Comparison of ENCODE assay signal across 1 cellular context in the genomic region with DNA sequence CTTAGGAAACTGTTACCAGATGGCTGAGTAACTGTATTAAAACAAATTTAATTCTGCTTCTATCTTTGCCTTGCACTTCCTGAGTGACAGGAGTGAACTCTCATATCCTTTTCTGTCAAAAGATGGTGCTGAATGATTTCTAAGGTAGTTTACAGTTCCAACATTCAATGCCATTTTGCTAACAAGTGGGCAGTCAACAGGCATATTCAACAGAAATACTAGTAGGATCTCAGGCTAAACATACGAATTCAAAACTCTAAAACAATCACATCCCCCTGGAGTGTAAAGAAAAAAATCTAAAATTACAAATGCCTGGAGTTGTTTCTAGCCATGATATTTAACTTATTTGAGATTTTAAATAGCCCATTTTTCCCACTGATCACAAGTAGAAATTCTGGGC.
TF ChIP-seq lines count a peak whose summit lies in the region.

No MANE protein-coding gene starts in this region.

TF ChIP-seq in GM23338, 12 proteins besides CTCF, POLR2A, EP300 and RAD21:
- no peak for TF ChIP-seq POLR2AphosphoS5 (IDR thresholded peaks at IDR 0.05; ENCODE audit: low read depth)
- TF ChIP-seq, protein P1, sequence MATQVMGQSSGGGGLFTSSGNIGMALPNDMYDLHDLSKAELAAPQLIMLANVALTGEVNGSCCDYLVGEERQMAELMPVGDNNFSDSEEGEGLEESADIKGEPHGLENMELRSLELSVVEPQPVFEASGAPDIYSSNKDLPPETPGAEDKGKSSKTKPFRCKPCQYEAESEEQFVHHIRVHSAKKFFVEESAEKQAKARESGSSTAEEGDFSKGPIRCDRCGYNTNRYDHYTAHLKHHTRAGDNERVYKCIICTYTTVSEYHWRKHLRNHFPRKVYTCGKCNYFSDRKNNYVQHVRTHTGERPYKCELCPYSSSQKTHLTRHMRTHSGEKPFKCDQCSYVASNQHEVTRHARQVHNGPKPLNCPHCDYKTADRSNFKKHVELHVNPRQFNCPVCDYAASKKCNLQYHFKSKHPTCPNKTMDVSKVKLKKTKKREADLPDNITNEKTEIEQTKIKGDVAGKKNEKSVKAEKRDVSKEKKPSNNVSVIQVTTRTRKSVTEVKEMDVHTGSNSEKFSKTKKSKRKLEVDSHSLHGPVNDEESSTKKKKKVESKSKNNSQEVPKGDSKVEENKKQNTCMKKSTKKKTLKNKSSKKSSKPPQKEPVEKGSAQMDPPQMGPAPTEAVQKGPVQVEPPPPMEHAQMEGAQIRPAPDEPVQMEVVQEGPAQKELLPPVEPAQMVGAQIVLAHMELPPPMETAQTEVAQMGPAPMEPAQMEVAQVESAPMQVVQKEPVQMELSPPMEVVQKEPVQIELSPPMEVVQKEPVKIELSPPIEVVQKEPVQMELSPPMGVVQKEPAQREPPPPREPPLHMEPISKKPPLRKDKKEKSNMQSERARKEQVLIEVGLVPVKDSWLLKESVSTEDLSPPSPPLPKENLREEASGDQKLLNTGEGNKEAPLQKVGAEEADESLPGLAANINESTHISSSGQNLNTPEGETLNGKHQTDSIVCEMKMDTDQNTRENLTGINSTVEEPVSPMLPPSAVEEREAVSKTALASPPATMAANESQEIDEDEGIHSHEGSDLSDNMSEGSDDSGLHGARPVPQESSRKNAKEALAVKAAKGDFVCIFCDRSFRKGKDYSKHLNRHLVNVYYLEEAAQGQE (IDR thresholded peaks at IDR 0.05; ENCODE audit: unreplicated experiment), result no peak
- TF ChIP-seq EZH2 (IDR thresholded peaks at IDR 0.05; ENCODE audit: low read depth, unreplicated experiment), result no peak
- TF ChIP-seq EZH2phosphoT487 (IDR thresholded peaks at IDR 0.05; ENCODE audit: unreplicated experiment), result no peak
- no peak for TF ChIP-seq ZNF114 (CRISPR knock-in tag; IDR thresholded peaks at IDR 0.05)
- TF ChIP-seq JUNB (IDR thresholded peaks at IDR 0.05; ENCODE audit: unreplicated experiment), result no peak
- TF ChIP-seq, protein P2, sequence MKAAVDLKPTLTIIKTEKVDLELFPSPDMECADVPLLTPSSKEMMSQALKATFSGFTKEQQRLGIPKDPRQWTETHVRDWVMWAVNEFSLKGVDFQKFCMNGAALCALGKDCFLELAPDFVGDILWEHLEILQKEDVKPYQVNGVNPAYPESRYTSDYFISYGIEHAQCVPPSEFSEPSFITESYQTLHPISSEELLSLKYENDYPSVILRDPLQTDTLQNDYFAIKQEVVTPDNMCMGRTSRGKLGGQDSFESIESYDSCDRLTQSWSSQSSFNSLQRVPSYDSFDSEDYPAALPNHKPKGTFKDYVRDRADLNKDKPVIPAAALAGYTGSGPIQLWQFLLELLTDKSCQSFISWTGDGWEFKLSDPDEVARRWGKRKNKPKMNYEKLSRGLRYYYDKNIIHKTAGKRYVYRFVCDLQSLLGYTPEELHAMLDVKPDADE (IDR thresholded peaks at IDR 0.05), result no peak
- TF ChIP-seq STAT1 (IDR thresholded peaks at IDR 0.05; ENCODE audit: unreplicated experiment), result no peak
